Comparison of ENCODE assay signal across 1 cellular context in the genomic region with DNA sequence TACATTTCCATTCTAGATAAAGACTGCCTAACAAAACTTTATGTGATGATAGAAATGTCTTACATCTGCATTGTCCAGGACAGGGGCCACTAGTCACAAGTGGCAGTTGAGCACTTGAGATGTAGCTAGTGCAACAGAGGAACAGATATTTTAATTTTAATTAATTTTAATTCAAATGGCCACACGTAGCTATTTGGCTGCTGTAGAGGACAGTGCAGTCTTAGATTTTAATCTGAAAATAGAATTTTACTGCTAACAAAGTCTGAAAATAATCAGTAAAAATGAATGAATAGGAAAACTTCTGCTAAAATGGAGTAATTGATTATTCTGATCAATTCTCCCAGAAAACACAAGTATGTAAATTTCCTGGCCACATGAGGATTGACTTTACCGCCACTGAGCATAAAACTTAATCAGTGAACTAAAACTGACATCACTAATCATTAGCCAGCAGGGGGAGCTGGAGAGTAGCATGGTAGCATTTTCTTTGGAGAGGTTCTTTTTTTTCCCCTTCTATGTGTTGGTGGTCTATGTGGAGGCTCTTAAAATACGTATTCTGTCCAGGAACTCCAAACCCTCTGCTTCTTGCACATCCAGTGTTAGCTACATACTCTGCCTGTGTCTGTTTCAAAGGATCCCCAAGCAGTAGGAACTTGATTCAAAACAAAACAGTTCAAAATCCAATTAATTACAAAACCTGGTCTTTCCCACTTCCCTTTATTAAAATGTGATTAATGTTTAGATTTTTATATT.
TF ChIP-seq lines count a peak whose summit lies in the region.

No MANE protein-coding gene starts in this region.

TF ChIP-seq in HepG2, 621 proteins besides CTCF, POLR2A, EP300 and RAD21 (continued from another document):
- TF ChIP-seq, protein P1, sequence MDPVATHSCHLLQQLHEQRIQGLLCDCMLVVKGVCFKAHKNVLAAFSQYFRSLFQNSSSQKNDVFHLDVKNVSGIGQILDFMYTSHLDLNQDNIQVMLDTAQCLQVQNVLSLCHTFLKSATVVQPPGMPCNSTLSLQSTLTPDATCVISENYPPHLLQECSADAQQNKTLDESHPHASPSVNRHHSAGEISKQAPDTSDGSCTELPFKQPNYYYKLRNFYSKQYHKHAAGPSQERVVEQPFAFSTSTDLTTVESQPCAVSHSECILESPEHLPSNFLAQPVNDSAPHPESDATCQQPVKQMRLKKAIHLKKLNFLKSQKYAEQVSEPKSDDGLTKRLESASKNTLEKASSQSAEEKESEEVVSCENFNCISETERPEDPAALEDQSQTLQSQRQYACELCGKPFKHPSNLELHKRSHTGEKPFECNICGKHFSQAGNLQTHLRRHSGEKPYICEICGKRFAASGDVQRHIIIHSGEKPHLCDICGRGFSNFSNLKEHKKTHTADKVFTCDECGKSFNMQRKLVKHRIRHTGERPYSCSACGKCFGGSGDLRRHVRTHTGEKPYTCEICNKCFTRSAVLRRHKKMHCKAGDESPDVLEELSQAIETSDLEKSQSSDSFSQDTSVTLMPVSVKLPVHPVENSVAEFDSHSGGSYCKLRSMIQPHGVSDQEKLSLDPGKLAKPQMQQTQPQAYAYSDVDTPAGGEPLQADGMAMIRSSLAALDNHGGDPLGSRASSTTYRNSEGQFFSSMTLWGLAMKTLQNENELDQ (CRISPR knock-in tag; IDR thresholded peaks at IDR 0.05; ENCODE audit: borderline replicate concordance), result no peak
- TF ChIP-seq RORA (CRISPR knock-in tag; IDR thresholded peaks at IDR 0.05) (no peak), ZKSCAN5 (CRISPR knock-in tag; IDR thresholded peaks at IDR 0.05) (no peak), ARID2 (CRISPR knock-in tag; IDR thresholded peaks at IDR 0.05; ENCODE audit: borderline replicate concordance) (no peak), SP2 (CRISPR knock-in tag; IDR thresholded peaks at IDR 0.05) (no peak), PITX1 (CRISPR knock-in tag; IDR thresholded peaks at IDR 0.05) (no peak), MIXL1 (CRISPR knock-in tag; IDR thresholded peaks at IDR 0.05) (peak; percentile 55; the same call in 1 of the 2 replicates)
- TF ChIP-seq, protein P2, sequence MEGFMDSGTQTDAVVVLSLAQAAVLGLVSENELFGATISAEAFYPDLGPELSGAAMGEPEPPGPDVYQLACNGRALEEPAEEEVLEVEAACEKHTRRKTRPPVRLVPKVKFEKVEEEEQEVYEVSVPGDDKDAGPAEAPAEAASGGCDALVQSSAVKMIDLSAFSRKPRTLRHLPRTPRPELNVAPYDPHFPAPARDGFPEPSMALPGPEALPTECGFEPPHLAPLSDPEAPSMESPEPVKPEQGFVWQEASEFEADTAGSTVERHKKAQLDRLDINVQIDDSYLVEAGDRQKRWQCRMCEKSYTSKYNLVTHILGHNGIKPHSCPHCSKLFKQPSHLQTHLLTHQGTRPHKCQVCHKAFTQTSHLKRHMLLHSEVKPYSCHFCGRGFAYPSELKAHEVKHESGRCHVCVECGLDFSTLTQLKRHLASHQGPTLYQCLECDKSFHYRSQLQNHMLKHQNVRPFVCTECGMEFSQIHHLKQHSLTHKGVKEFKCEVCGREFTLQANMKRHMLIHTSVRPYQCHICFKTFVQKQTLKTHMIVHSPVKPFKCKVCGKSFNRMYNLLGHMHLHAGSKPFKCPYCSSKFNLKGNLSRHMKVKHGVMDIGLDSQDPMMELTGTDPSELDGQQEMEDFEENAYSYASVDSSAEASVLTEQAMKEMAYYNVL (CRISPR knock-in tag; IDR thresholded peaks at IDR 0.05; ENCODE audit: borderline replicate concordance), result no peak
